Comparison of ENCODE assay signal across 20 cellular contexts in the genomic region with DNA sequence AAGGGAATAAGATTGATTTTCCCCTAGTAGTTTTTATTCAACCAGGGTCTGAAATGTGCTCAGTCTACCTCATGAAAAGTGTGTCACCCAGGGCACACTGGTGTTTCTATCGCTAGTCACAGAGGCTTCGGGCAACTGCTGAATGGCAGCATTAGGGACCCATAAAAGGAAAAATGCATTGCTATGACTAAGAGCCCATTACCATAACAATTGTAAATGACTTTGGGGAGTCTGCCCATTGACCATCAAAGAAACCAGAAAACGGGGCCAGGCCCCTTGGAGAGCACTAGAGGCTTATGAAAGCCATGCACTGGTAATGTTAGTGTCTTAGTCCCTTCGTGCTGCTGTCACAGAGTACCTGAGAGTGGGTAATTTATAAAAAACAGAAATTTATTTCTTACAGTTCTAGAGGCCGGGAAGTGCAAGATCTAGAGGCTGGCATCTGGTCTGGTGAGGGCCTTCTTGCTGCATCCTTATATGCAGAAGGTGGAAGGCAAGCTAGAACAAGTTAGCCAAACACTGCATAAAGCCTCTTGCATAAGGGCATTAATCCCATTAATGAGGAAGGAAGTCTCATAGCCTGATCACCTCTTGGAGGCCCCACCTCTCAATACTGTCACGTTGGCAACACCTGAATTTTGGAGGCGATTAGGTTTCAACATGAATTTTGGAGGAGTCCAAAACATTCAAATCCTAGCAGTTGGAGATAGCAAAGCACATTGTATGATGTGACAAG.
"Had no signal": no experiment of that assay in that cellular context is flagged by ENCODE, and none has a peak within 500 bp of the region (broad histone marks: within the 10 kb centered on the region; RNA-seq: fewer than 3 reads in every experiment).

No MANE protein-coding gene starts in this region.

- H3K27ac Mint-ChIP-seq: activated CD4-positive, alpha-beta memory T cell treated with anti-CD3 and anti-CD28 coated beads, Interleukin-2, amount 10 ng/mL, durations not matched to agents 7 days and 5 days; activated naive CD8-positive, alpha-beta T cell treated with anti-CD3 and anti-CD28 coated beads, Interleukin-2, amount 50 U/mL, for 24 hours; activated T-helper 1 cell treated with anti-CD3 and anti-CD28 coated beads, Interleukin-12 subunit alpha, Interleukin-12 subunit beta, Interleukin-2, Interleukin-4 antibody, amounts not matched to agents 30 ng/mL and 10 ng/mL and 1 ng/mL, durations not matched to agents 14 hours and 24 hours and 36 hours; natural killer cell; T-helper 17 cell had no signal

- H3K4me3 ChIP-seq: coronary artery, prostate gland, thyroid gland had no signal

- DNase-seq: activated CD4-positive, alpha-beta memory T cell treated with anti-CD3 and anti-CD28 coated beads, Interleukin-2, amount 10 ng/mL, durations not matched to agents 7 days and 5 days; activated CD4-positive, alpha-beta T cell treated with anti-CD3 and anti-CD28 coated beads for 48 hours; activated gamma-delta T cell; activated naive CD4-positive, alpha-beta T cell treated with anti-CD3 and anti-CD28 coated beads, Interleukin-2, amount 50 U/mL, for 16 hours; activated naive CD8-positive, alpha-beta T cell treated with anti-CD3 and anti-CD28 coated beads, Interleukin-2, amount 50 U/mL, for 24 hours; activated T-cell treated with anti-CD3 and anti-CD28 coated beads for 4 hours; brain microvascular endothelial cell; hippocampal formation; left ventricle myocardium superior; mammary epithelial cell; natural killer cell; stimulated activated CD4-positive, alpha-beta T cell treated with anti-CD3 and anti-CD28 coated beads, Interleukin-4, amount 100 ng/mL, for 1 hour; stimulated activated naive CD4-positive, alpha-beta T cell; SW 1271; T-helper 17 cell; thyroid gland had no signal

- H3K4me3 Mint-ChIP-seq: activated CD4-positive, alpha-beta memory T cell treated with anti-CD3 and anti-CD28 coated beads, Interleukin-2, amount 10 ng/mL, durations not matched to agents 7 days and 5 days; activated naive CD8-positive, alpha-beta T cell treated with anti-CD3 and anti-CD28 coated beads, Interleukin-2, amount 50 U/mL, for 24 hours; activated T-helper 1 cell treated with anti-CD3 and anti-CD28 coated beads, Interleukin-12 subunit alpha, Interleukin-12 subunit beta, Interleukin-2, Interleukin-4 antibody, amounts not matched to agents 30 ng/mL and 10 ng/mL and 1 ng/mL, durations not matched to agents 14 hours and 24 hours and 36 hours; natural killer cell; T-helper 17 cell had no signal

- H3K27ac ChIP-seq: brain microvascular endothelial cell, coronary artery, prostate gland, thyroid gland had no signal

- FAIRE-seq: frontal cortex had no signal

- ATAC-seq: activated naive CD8-positive, alpha-beta T cell treated with anti-CD3 and anti-CD28 coated beads, Interleukin-2, amount 50 U/mL, for 24 hours; left ventricle myocardium superior; natural killer cell; T-helper 17 cell had no signal

- H3K4me1 Mint-ChIP-seq: activated CD4-positive, alpha-beta memory T cell treated with anti-CD3 and anti-CD28 coated beads, Interleukin-2, amount 10 ng/mL, durations not matched to agents 7 days and 5 days; activated naive CD8-positive, alpha-beta T cell treated with anti-CD3 and anti-CD28 coated beads, Interleukin-2, amount 50 U/mL, for 24 hours; natural killer cell had no signal

- H3K36me3 Mint-ChIP-seq: natural killer cell had no signal

- H3K4me1 ChIP-seq: prostate gland, thyroid gland had no signal

- H3K9me3 ChIP-seq: prostate gland, thyroid gland had no signal

- H3K9me3 Mint-ChIP-seq: activated CD4-positive, alpha-beta memory T cell treated with anti-CD3 and anti-CD28 coated beads, Interleukin-2, amount 10 ng/mL, durations not matched to agents 7 days and 5 days; activated naive CD8-positive, alpha-beta T cell treated with anti-CD3 and anti-CD28 coated beads, Interleukin-2, amount 50 U/mL, for 24 hours; activated T-helper 1 cell treated with anti-CD3 and anti-CD28 coated beads, Interleukin-12 subunit alpha, Interleukin-12 subunit beta, Interleukin-2, Interleukin-4 antibody, amounts not matched to agents 30 ng/mL and 10 ng/mL and 1 ng/mL, durations not matched to agents 14 hours and 24 hours and 36 hours; natural killer cell had no signal

- H3K36me3 ChIP-seq: brain microvascular endothelial cell, prostate gland, thyroid gland had no signal

- H3K27me3 ChIP-seq: brain microvascular endothelial cell, thyroid gland had no signal
